Comparison of ENCODE assay signal across 10 cellular contexts in the genomic region with DNA sequence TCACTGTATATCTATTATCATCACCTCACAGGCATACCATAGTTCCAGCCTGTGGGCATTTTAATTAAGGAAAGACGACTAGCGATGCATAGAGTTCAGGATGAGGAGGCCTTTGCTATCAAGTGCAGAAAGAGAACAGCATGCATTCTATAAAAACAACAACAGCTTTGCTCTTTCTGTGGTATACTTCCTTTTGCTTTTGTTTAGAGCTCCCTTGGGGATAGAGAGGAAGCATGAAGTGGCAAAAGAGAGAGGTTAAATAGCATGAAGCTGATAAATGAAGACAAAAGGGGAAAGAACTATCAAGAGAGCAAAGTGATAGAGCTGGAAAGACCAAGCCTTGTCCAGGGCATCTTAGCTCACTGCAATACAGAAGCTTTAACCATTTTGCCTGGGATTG. TPM values are rescaled to one million over a fixed set of nuclear protein-coding genes. Genes with fewer than 3 reads are reported as not detected.
DNase-seq lines count a peak whose midpoint lies in the region; ATAC-seq, FAIRE-seq and TF ChIP-seq lines count a peak whose summit lies in the region.
"Had no signal": no experiment of that assay in that cellular context is flagged by ENCODE, and none has a peak within 500 bp of the region (broad histone marks: within the 10 kb centered on the region; RNA-seq: fewer than 3 reads in every experiment).

No MANE protein-coding gene starts in this region.

- no peak overlapping the region for H2AFZ ChIP-seq in OCI-LY1 (ENCODE audit: low read length)

- no peak overlapping the region for H3K4me2 ChIP-seq in OCI-LY1 (ENCODE audit: low read length)

- peak; percentile 87 for ATAC-seq in GM21367 (IDR thresholded peaks at IDR 0.05; ENCODE audit: unreplicated experiment)
- ATAC-seq in HG03139 (IDR thresholded peaks at IDR 0.05; ENCODE audit: unreplicated experiment) = peak; percentile 68

- H3K4me1 ChIP-seq in OCI-LY1 (ENCODE audit: insufficient read depth, low read length, severe bottlenecking) = peaks cover 34% of the 10 kb centered on the region

- FAIRE-seq in GM12892 (lab: Jason Lieb, UNC) = peak; percentile 21

- no peak for TF ChIP-seq POLR2A in GM12892 (IDR thresholded peaks at IDR 0.05; ENCODE audit: low read depth, low read length)

- H3K27me3 ChIP-seq in OCI-LY1 (ENCODE audit: insufficient read depth, low read length) = no peaks in the 10 kb centered on the region

- no peak overlapping the region for H3K4me3 ChIP-seq in OCI-LY1 (ENCODE audit: low read depth, low read length, poor library complexity, severe bottlenecking)

- TF ChIP-seq CTCF in OCI-LY1 (IDR thresholded peaks at IDR 0.05; ENCODE audit: low read length) = no peak

- no peaks in the 10 kb centered on the region for H3F3A ChIP-seq in OCI-LY1 (ENCODE audit: insufficient read depth, low read length)

- H3K9ac ChIP-seq in OCI-LY1 (ENCODE audit: low read length) = no peak overlapping the region

- H3K79me2 ChIP-seq in OCI-LY1 (ENCODE audit: insufficient read depth, low read length) = no peaks in the 10 kb centered on the region

- no peaks in the 10 kb centered on the region for H3K9me2 ChIP-seq in OCI-LY1 (ENCODE audit: low read depth, low read length)

- H3K36me3 ChIP-seq in OCI-LY1 (ENCODE audit: insufficient read depth, low read length) = peaks cover 65% of the 10 kb centered on the region

- DNase-seq in GM12892 (ENCODE audit: insufficient read length) (no peak), cerebellar cortex (ENCODE audit: low spot score) (no peak), T-helper 1 cell (no peak), globus pallidus (ENCODE audit: low spot score) (no peak)
- no peak for DNase-seq in stimulated activated CD4-positive, alpha-beta T cell treated with anti-CD3 and anti-CD28 coated beads, Interleukin-4, amount 100 ng/mL, for 24 hours
- DNase-seq: activated naive CD4-positive, alpha-beta T cell treated with anti-CD3 and anti-CD28 coated beads for 36 hours had no signal

- H3K27ac ChIP-seq in OCI-LY1 (ENCODE audit: low read depth, low read length, poor library complexity, severe bottlenecking) = peak overlapping the region; percentile 22
- H3K27ac ChIP-seq: C4-2B had no signal

- no peaks in the 10 kb centered on the region for H3K9me3 ChIP-seq in OCI-LY1 (ENCODE audit: low read length)

- no peaks in the 10 kb centered on the region for H4K20me1 ChIP-seq in OCI-LY1 (ENCODE audit: insufficient read depth, low read length)

RNA-seq across cellular contexts. Expression of gene IFNG-AS1, which starts 23.5 kb away (rescaled TPM):
- polyA plus RNA-seq in GM12892 (2012; ENCODE audit: missing spikeins) = 1.5 TPM
